In the genomic region with DNA sequence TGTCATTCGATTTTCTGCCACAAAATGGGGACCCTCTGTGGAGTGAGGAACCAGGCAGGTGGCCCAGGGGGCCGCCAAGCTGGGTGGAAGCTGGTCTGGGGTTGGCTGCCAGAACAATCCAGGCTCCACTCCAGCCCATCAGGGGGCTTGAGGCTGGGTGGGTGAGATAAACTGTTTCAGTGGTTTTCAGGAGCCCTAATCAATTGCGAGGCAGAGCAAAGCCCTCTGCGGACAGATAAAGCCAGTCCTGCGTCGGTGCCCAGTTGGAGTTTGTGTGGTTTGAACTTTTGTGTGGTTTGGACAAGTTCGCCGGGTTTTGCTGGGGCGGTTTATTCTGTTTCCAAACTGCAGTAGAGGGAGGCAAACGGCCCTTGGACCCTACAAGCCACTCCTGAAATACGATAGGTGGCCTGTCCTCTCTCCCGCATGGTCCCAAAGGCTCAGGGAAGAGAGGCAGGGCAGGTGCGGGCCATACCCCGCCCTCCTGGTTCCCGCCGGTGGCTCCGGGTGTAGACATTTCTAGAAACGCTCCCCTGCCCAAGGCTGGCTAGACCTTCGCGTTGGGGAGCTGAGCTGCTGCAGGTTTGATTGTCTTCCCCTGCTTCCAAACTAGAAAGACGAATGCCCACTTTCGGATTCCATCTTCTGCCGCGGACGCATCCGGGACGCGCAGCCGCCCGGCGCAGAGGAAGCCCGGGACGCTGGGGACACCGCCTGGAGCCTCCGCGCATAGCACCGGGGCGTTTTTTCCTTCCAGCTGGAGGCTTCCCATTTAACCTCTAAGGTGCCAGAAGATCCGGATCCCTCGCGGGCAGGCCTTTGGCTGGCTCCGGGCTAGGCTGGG, we compare ENCODE assay signal across 8 cellular contexts.
DNase-seq lines count a peak whose midpoint lies in the region; ATAC-seq and TF ChIP-seq lines count a peak whose summit lies in the region.

No MANE protein-coding gene starts in this region.

- no peak overlapping the region for H2BK15ac ChIP-seq in H9 (ENCODE audit: low read depth, low read length)

- no peak overlapping the region for H3K4ac ChIP-seq in H9 (ENCODE audit: low read depth, low read length)

- H3K36me3 Mint-ChIP-seq in H9 (ENCODE audit: insufficient read depth in 1 of 3, low read depth in 3 of 3) (peaks cover 0 to 3% (median 0%) of the 10 kb centered on the region in 3 experiments; a peak in 3 of 7 replicates), memory B cell (no peaks in the 10 kb centered on the region)
- no peaks in the 10 kb centered on the region for H3K36me3 Mint-ChIP-seq in activated CD4-positive, alpha-beta memory T cell treated with anti-CD3 and anti-CD28 coated beads for 36 hours

- peak overlapping the region; percentile 61 for H3K4me3 ChIP-seq in BLaER1
- peak overlapping the region; percentile 61 for H3K4me3 ChIP-seq in effector memory CD4-positive, alpha-beta T cell (ENCODE audit: insufficient read depth, low read depth, low read length, poor library complexity, severe bottlenecking)

- no peak overlapping the region for H3K27ac Mint-ChIP-seq in H9
- H3K27ac Mint-ChIP-seq in activated CD4-positive, alpha-beta memory T cell treated with anti-CD3 and anti-CD28 coated beads for 36 hours = no peak overlapping the region
- peak overlapping the region; percentile 83 for H3K27ac Mint-ChIP-seq in memory B cell

- intact Hi-C loops in activated CD4-positive, alpha-beta memory T cell treated with anti-CD3 and anti-CD28 coated beads for 36 hours (cut with micrococcal nuclease) = loop anchor here (1.0 to 5.0 kb wide), 4 partner anchors 94 to 536 kb away; no protein-coding TSS in a partner anchor

- H3K9me3 ChIP-seq in BLaER1 = 0 out of 2 replicates have a peak, but pooled peaks cover 12% of the 10 kb centered on the region
- no peaks in the 10 kb centered on the region for H3K9me3 ChIP-seq in H9 (ENCODE audit: control insufficient read depth, low read depth, low read length)
- no peaks in the 10 kb centered on the region for H3K9me3 ChIP-seq in effector memory CD4-positive, alpha-beta T cell (ENCODE audit: control insufficient read depth, low read length)

- no peak overlapping the region for H3K23ac ChIP-seq in H9 (ENCODE audit: insufficient read length, low read depth, low read length)

- no peaks in the 10 kb centered on the region for H3K79me2 ChIP-seq in H9 (ENCODE audit: insufficient read depth, low read length)

- peak overlapping the region; percentile 62 to 65; a peak in 4 of 5 replicates for H3K4me3 Mint-ChIP-seq in H9
- H3K4me3 Mint-ChIP-seq in activated CD4-positive, alpha-beta memory T cell treated with anti-CD3 and anti-CD28 coated beads for 36 hours = peak overlapping the region; percentile 70
- H3K4me3 Mint-ChIP-seq in memory B cell = peak overlapping the region; percentile 71

- DNase-seq in H9 = peak; percentile 85
- DNase-seq in NCI-H510A (lab: John Stamatoyannopoulos, UW) = peak; percentile 60
- peak; percentile 70 for DNase-seq in activated CD4-positive, alpha-beta memory T cell treated with anti-CD3 and anti-CD28 coated beads for 36 hours
- peak; percentile 16 to 29 (median 24) for DNase-seq in effector memory CD4-positive, alpha-beta T cell
- DNase-seq in memory B cell (ENCODE audit: low spot score in 2 of 2) = peak; percentile 4 to 19
- DNase-seq in stimulated activated CD8-positive, alpha-beta memory T cell treated with anti-CD3 and anti-CD28 coated beads, Interleukin-12 subunit alpha, Interleukin-12 subunit beta, amount 100 ng/mL, for 1 hour (ENCODE audit: low read depth) = peak; percentile 26

- peak overlapping the region; percentile 91 for H3K4me2 ChIP-seq in BLaER1
- peak overlapping the region; percentile 70 for H3K4me2 ChIP-seq in H9 (ENCODE audit: insufficient read depth, insufficient read length, low read length)

- H2BK12ac ChIP-seq in H9 (ENCODE audit: insufficient read length, low read depth, low read length) = no peak overlapping the region

- H3K18ac ChIP-seq in H9 (ENCODE audit: insufficient read length, low read depth, low read length) = no peak overlapping the region

- H3K14ac ChIP-seq in H9 (ENCODE audit: insufficient read depth, low read length) = peak overlapping the region; percentile 70; the same call in 1 of the 2 replicates

- no peak overlapping the region for H2AFZ ChIP-seq in H9 (ENCODE audit: low read length)

- H3K79me1 ChIP-seq in H9 (ENCODE audit: insufficient read depth, low read depth, low read length, poor library complexity, severe bottlenecking) = no peaks in the 10 kb centered on the region

- peaks cover 51% of the 10 kb centered on the region for H3K27me3 Mint-ChIP-seq in H9 (ENCODE audit: low read depth)
- no peaks in the 10 kb centered on the region for H3K27me3 Mint-ChIP-seq in activated CD4-positive, alpha-beta memory T cell treated with anti-CD3 and anti-CD28 coated beads for 36 hours
- H3K27me3 Mint-ChIP-seq in memory B cell = no peaks in the 10 kb centered on the region

- no peak overlapping the region for H2BK120ac ChIP-seq in H9 (ENCODE audit: low read depth, low read length, poor library complexity, severe bottlenecking)

- POLR2A ChIA-PET in activated CD4-positive, alpha-beta memory T cell treated with anti-CD3 and anti-CD28 coated beads for 36 hours (lab: Charles Lee) = no interaction called here

- peaks cover 91% of the 10 kb centered on the region for H3K4me1 ChIP-seq in BLaER1
- H3K4me1 ChIP-seq in H9 (ENCODE audit: insufficient read depth, low read length) = no peaks in the 10 kb centered on the region; the same call in 1 of the 2 replicates
- H3K4me1 ChIP-seq in effector memory CD4-positive, alpha-beta T cell (ENCODE audit: control insufficient read depth, insufficient read depth, low read length, poor library complexity, severe bottlenecking) = peaks cover 7% of the 10 kb centered on the region

- H2AK5ac ChIP-seq in H9 (ENCODE audit: insufficient read length, low read length) = no peak overlapping the region

- no peak overlapping the region for H2BK5ac ChIP-seq in H9 (ENCODE audit: insufficient read length, low read length)

- H3K4me1 Mint-ChIP-seq in H9 (peaks cover 10 to 14% of the 10 kb centered on the region in 2 experiments), memory B cell (peaks cover 4% of the 10 kb centered on the region)
- H3K4me1 Mint-ChIP-seq in activated CD4-positive, alpha-beta memory T cell treated with anti-CD3 and anti-CD28 coated beads for 36 hours (ENCODE audit: low read depth) = no peaks in the 10 kb centered on the region

- peak; percentile 57 for ATAC-seq in memory B cell (ENCODE audit: low read depth)
- no peak for ATAC-seq in GM21619 (IDR thresholded peaks at IDR 0.05; ENCODE audit: unreplicated experiment)

- TF ChIP-seq CTCF in H9 (conservative IDR thresholded peaks at IDR 0.05) = peak; percentile 72

- H3K27me3 ChIP-seq in BLaER1 (no peaks in the 10 kb centered on the region), H9 (ENCODE audit: insufficient read depth, low read length) (peaks cover 3% of the 10 kb centered on the region; the same call in 1 of the 2 replicates)
- no peaks in the 10 kb centered on the region for H3K27me3 ChIP-seq in effector memory CD4-positive, alpha-beta T cell (replicated peaks; ENCODE audit: control insufficient read depth, insufficient read depth, low read length, poor library complexity, severe bottlenecking)

- no peaks in the 10 kb centered on the region for H3K36me3 ChIP-seq in BLaER1
- no peaks in the 10 kb centered on the region for H3K36me3 ChIP-seq in effector memory CD4-positive, alpha-beta T cell (ENCODE audit: control insufficient read depth, insufficient read depth, low read length)

- WGBS in H9 (ENCODE audit: extremely low coverage, insufficient read length, low lambda C conversion rate) = no CpG with 5 or more reads among the region's 42 CpGs

- CTCF ChIA-PET in activated CD4-positive, alpha-beta memory T cell treated with anti-CD3 and anti-CD28 coated beads for 36 hours (lab: Charles Lee) = interaction anchor here (1.1 to 1.4 kb wide), 5 partner anchors 138 to 450 kb away, joined by 3 to 4 read pairs (median 3); no protein-coding TSS in a partner anchor

- no peak overlapping the region for H3K56ac ChIP-seq in H9 (ENCODE audit: insufficient read length, low read depth, low read length)

- no peak overlapping the region for H2BK20ac ChIP-seq in H9 (ENCODE audit: low read depth, low read length, poor library complexity, severe bottlenecking)

- no peak overlapping the region for H4K8ac ChIP-seq in H9 (replicated peaks; ENCODE audit: insufficient read length, low read depth, low read length)

- no peak overlapping the region for H4K5ac ChIP-seq in H9 (ENCODE audit: insufficient read length, low read depth, low read length)

- peaks cover 8% of the 10 kb centered on the region for H3K23me2 ChIP-seq in H9 (ENCODE audit: insufficient read length, low read depth, low read length, poor library complexity, severe bottlenecking)

- no peak overlapping the region for H4K91ac ChIP-seq in H9 (ENCODE audit: insufficient read length, low read depth, low read length)

- H3T11ph ChIP-seq in H9 (ENCODE audit: low read length) = no peak overlapping the region

- H3K9ac ChIP-seq in BLaER1 (peak overlapping the region; percentile 72), H9 (ENCODE audit: extremely low read depth, insufficient read length, low read length) (no peak overlapping the region)

- peaks cover 62 to 65% of the 10 kb centered on the region in 2 experiments for H3K9me3 Mint-ChIP-seq in H9
- no peaks in the 10 kb centered on the region for H3K9me3 Mint-ChIP-seq in activated CD4-positive, alpha-beta memory T cell treated with anti-CD3 and anti-CD28 coated beads for 36 hours
- H3K9me3 Mint-ChIP-seq in memory B cell = no peaks in the 10 kb centered on the region

- H3K27ac ChIP-seq in BLaER1 (peak overlapping the region; percentile 81), H9 (ENCODE audit: insufficient read length, low read depth, low read length) (no peak overlapping the region)
- no peak overlapping the region for H3K27ac ChIP-seq in effector memory CD4-positive, alpha-beta T cell (ENCODE audit: insufficient read depth, low read length, poor library complexity, severe bottlenecking)

- H4K20me1 ChIP-seq in BLaER1 (no peaks in the 10 kb centered on the region), H9 (ENCODE audit: control insufficient read depth, insufficient read depth, insufficient read length) (no peaks in the 10 kb centered on the region)

Comparison
In these comparisons a context has a peak if more than half of its experiments do, and no peak if none do; other contexts are left out.
1. DNase-seq: peak in every context shown above with its lines; median percentile 85 in H9; 70 in activated CD4-positive, alpha-beta memory T cell treated with anti-CD3 and anti-CD28 coated beads for 36 hours; 60 in NCI-H510A; 26 in stimulated activated CD8-positive, alpha-beta memory T cell treated with anti-CD3 and anti-CD28 coated beads, Interleukin-12 subunit alpha, Interleukin-12 subunit beta, amount 100 ng/mL, for 1 hour; 24 in effector memory CD4-positive, alpha-beta T cell; 12 in memory B cell.